ENCODE assay signal across 31 cellular contexts in genomic region chr6:17847203-17847602, GRCh38.
"Had no signal": no experiment of that assay in that cellular context is flagged by ENCODE, and none has a peak within 500 bp of the region (broad histone marks: within the 10 kb centered on the region; RNA-seq: fewer than 3 reads in every experiment).

No MANE protein-coding gene starts in this region.

- H3K9me3 ChIP-seq: Peyer's patch, SJSA1, SK-N-SH had no signal

- H3K4me1 ChIP-seq: Peyer's patch had no signal

- H3K9ac ChIP-seq: SK-N-SH had no signal

- H3K4me2 ChIP-seq: SK-N-SH had no signal

- H3K4me1 Mint-ChIP-seq: activated CD4-positive, alpha-beta T cell treated with anti-CD3 and anti-CD28 coated beads, Interleukin-2, amount 10 ng/mL, durations not matched to agents 24 days and 14 days; activated naive CD8-positive, alpha-beta T cell treated with anti-CD3 and anti-CD28 coated beads for 36 hours; activated T-helper 17 cell treated with anti-CD3 and anti-CD28 coated beads, Interleukin-2, amount 50 U/mL, for 72 hours had no signal

- H3K27me3 ChIP-seq: brain microvascular endothelial cell, Peyer's patch, SJSA1 had no signal

- H3K27ac Mint-ChIP-seq: activated CD4-positive, alpha-beta T cell treated with anti-CD3 and anti-CD28 coated beads, Interleukin-2, amount 10 ng/mL, durations not matched to agents 24 days and 14 days; activated CD8-positive, alpha-beta T cell treated with anti-CD3 and anti-CD28 coated beads for 36 hours; activated naive CD8-positive, alpha-beta T cell treated with anti-CD3 and anti-CD28 coated beads for 36 hours; activated T-cell treated with anti-CD3 and anti-CD28 coated beads, Interleukin-2, amount 50 U/mL, for 72 hours; activated T-helper 17 cell treated with anti-CD3 and anti-CD28 coated beads, Interleukin-2, amount 50 U/mL, for 72 hours; T-helper 1 cell treated with Interleukin-12 subunit alpha and Interleukin-12 subunit beta and Interleukin-4 antibody, amounts not matched to agents 30 μg/mL and 1 μg/mL, for 36 hours; T-helper 2 cell treated with Interferon-gamma antibody and Interleukin-4, amounts not matched to agents 5 μg/mL and 100 μg/mL, for 36 hours had no signal

- H3K9me2 ChIP-seq: SK-N-SH had no signal

- DNase-seq: activated CD4-positive, alpha-beta T cell treated with anti-CD3 and anti-CD28 coated beads, Interleukin-2, amount 10 ng/mL, durations not matched to agents 24 days and 14 days; activated CD4-positive, alpha-beta T cell treated with anti-CD3 and anti-CD28 coated beads, Interleukin-2, amount 50 U/mL, for 4 hours; activated CD8-positive, alpha-beta T cell treated with anti-CD3 and anti-CD28 coated beads for 36 hours; activated effector memory CD4-positive, alpha-beta T cell treated with anti-CD3 and anti-CD28 coated beads, Interleukin-2, amount 50 U/mL, for 16 hours; activated naive CD4-positive, alpha-beta T cell; activated naive CD4-positive, alpha-beta T cell treated with anti-CD3 and anti-CD28 coated beads, Interleukin-2, amount 50 U/mL, for 16 hours; activated naive CD8-positive, alpha-beta T cell treated with anti-CD3 and anti-CD28 coated beads for 36 hours; activated T-cell treated with anti-CD3 and anti-CD28 coated beads, Interleukin-2, amount 50 U/mL, for 1 hour; activated T-cell treated with anti-CD3 and anti-CD28 coated beads, Interleukin-2, amount 50 U/mL, for 72 hours; amniotic stem cell; aorta; brain microvascular endothelial cell; KG1; MM.1S; NCI-H1105 treated with DMSO at 0.1 percent for 48 hours; NCI-H1436; NCI-H1694 treated with DMSO at 0.1 percent for 48 hours; NCI-H2029; NCI-H510A; NCI-H526; NCI-H748 treated with DMSO at 0.1 percent for 48 hours; NK-92 treated with Interleukin-12 subunit alpha and Interleukin-12 subunit beta, amount 100 ng/mL, for 24 hours; PC-3; Peyer's patch; RPMI8226; SHP77 treated with DMSO at 0.1 percent for 48 hours; SK-N-SH had no signal

- H3K4me3 ChIP-seq: Peyer's patch, SJSA1 had no signal

- H3K36me3 Mint-ChIP-seq: activated naive CD8-positive, alpha-beta T cell treated with anti-CD3 and anti-CD28 coated beads for 36 hours had no signal

- H3K27ac ChIP-seq: brain microvascular endothelial cell, Peyer's patch, SJSA1 had no signal

- H3K9me3 Mint-ChIP-seq: activated CD4-positive, alpha-beta T cell treated with anti-CD3 and anti-CD28 coated beads, Interleukin-2, amount 10 ng/mL, durations not matched to agents 24 days and 14 days; activated CD8-positive, alpha-beta T cell treated with anti-CD3 and anti-CD28 coated beads for 36 hours; activated naive CD8-positive, alpha-beta T cell treated with anti-CD3 and anti-CD28 coated beads for 36 hours; activated T-cell treated with anti-CD3 and anti-CD28 coated beads, Interleukin-2, amount 50 U/mL, for 72 hours; activated T-helper 17 cell treated with anti-CD3 and anti-CD28 coated beads, Interleukin-2, amount 50 U/mL, for 72 hours; T-helper 1 cell treated with Interleukin-12 subunit alpha and Interleukin-12 subunit beta and Interleukin-4 antibody, amounts not matched to agents 30 μg/mL and 1 μg/mL, for 36 hours; T-helper 2 cell treated with Interferon-gamma antibody and Interleukin-4, amounts not matched to agents 5 μg/mL and 100 μg/mL, for 36 hours had no signal

- H3K4me3 Mint-ChIP-seq: activated CD4-positive, alpha-beta T cell treated with anti-CD3 and anti-CD28 coated beads, Interleukin-2, amount 10 ng/mL, durations not matched to agents 24 days and 14 days; activated CD8-positive, alpha-beta T cell treated with anti-CD3 and anti-CD28 coated beads for 36 hours; activated naive CD8-positive, alpha-beta T cell treated with anti-CD3 and anti-CD28 coated beads for 36 hours; activated T-cell treated with anti-CD3 and anti-CD28 coated beads, Interleukin-2, amount 50 U/mL, for 72 hours; activated T-helper 17 cell treated with anti-CD3 and anti-CD28 coated beads, Interleukin-2, amount 50 U/mL, for 72 hours; T-helper 1 cell treated with Interleukin-12 subunit alpha and Interleukin-12 subunit beta and Interleukin-4 antibody, amounts not matched to agents 30 μg/mL and 1 μg/mL, for 36 hours; T-helper 2 cell treated with Interferon-gamma antibody and Interleukin-4, amounts not matched to agents 5 μg/mL and 100 μg/mL, for 36 hours had no signal
